In genomic region chr20:19301142-19301541, GRCh38 we compare ENCODE assay signal across 18 cellular contexts.
DNase-seq lines count a peak whose midpoint lies in the region; ATAC-seq and TF ChIP-seq lines count a peak whose summit lies in the region.
"Had no signal": no experiment of that assay in that cellular context is flagged by ENCODE, and none has a peak within 500 bp of the region (broad histone marks: within the 10 kb centered on the region; RNA-seq: fewer than 3 reads in every experiment).

No MANE protein-coding gene starts in this region.

- DNase-seq in RWPE1 (ENCODE audit: low spot score) = no peak
- peak; percentile 2 for DNase-seq in endodermal cell
- no peak for DNase-seq in T1000 (lab: John Stamatoyannopoulos, UW)
- DNase-seq in psoas muscle = no peak
- no peak for DNase-seq in effector CD8-positive, alpha-beta T cell (lab: John Stamatoyannopoulos, UW)
- DNase-seq: Caco-2; CD4-positive, CD25-positive, alpha-beta regulatory T cell; CD8-positive, alpha-beta T cell; DMS153; DND-41; H9 had no signal

- H3K4me3 ChIP-seq in endodermal cell (ENCODE audit: low read length) (no peak overlapping the region), psoas muscle (no peak overlapping the region)
- H3K4me3 ChIP-seq: BLaER1, GM12878, GM23338 had no signal

- no peaks in the 10 kb centered on the region for H3K36me3 Mint-ChIP-seq in endodermal cell (ENCODE audit: low read depth)
- H3K36me3 Mint-ChIP-seq: CD4-positive, CD25-positive, alpha-beta regulatory T cell; CD8-positive, alpha-beta T cell had no signal

- H3K27me3 Mint-ChIP-seq in endodermal cell (ENCODE audit: insufficient read depth) = peaks cover 2% of the 10 kb centered on the region
- H3K27me3 Mint-ChIP-seq: CD4-positive, CD25-positive, alpha-beta regulatory T cell had no signal

- H3K27ac Mint-ChIP-seq in endodermal cell = no peak overlapping the region
- H3K27ac Mint-ChIP-seq: B cell; CD4-positive, CD25-positive, alpha-beta regulatory T cell; CD8-positive, alpha-beta T cell; GM23338; H9 had no signal

- WGBS in endodermal cell (ENCODE audit: insufficient coverage in 1 of 2, insufficient read length in 1 of 2), 2 experiments = 71 to 86% methylated on average over 1 to 2 of the region's 2 CpGs
- 76 to 90% (median 84%) methylated on average over 2 of the region's 2 CpGs for WGBS in psoas muscle, 3 donors

- ATAC-seq in esophagus mucosa (peak; percentile 84), psoas muscle (no peak)
- ATAC-seq: CD8-positive, alpha-beta T cell; GM12878; GM23338; HCT116 had no signal

- TF ChIP-seq CTCF in RWPE1 (conservative IDR thresholded peaks at IDR 0.05; ENCODE audit: low read depth) (no peak), endodermal cell (conservative IDR thresholded peaks at IDR 0.05) (no peak), psoas muscle (IDR thresholded peaks at IDR 0.05) (no peak)

- H3K27ac ChIP-seq in RWPE1 (peak overlapping the region; percentile 64), endodermal cell (ENCODE audit: low read depth, low read length) (no peak overlapping the region), psoas muscle (no peak overlapping the region)
- H3K27ac ChIP-seq: BLaER1, C4-2B had no signal

- H3K36me3 ChIP-seq in endodermal cell (ENCODE audit: control insufficient read depth, insufficient read depth, low read length) (no peaks in the 10 kb centered on the region), psoas muscle (ENCODE audit: insufficient read depth in 1 of 2, low read depth in 1 of 2) (no peaks in the 10 kb centered on the region)
- H3K36me3 ChIP-seq: BLaER1 had no signal

- no peaks in the 10 kb centered on the region for H3K9me3 Mint-ChIP-seq in endodermal cell
- H3K9me3 Mint-ChIP-seq: CD8-positive, alpha-beta T cell had no signal

- H3K4me1 ChIP-seq in endodermal cell (ENCODE audit: control insufficient read depth, insufficient read depth, low read length) = no peaks in the 10 kb centered on the region
- H3K4me1 ChIP-seq in psoas muscle = peaks cover 3% of the 10 kb centered on the region
- H3K4me1 ChIP-seq: Caco-2 had no signal

- no peaks in the 10 kb centered on the region for H3K4me1 Mint-ChIP-seq in endodermal cell
- H3K4me1 Mint-ChIP-seq: B cell; CD4-positive, CD25-positive, alpha-beta regulatory T cell had no signal

- POLR2A ChIA-PET in RWPE1 (lab: Yijun Ruan, JAX; ENCODE audit: low non-redundant PET) = no interaction called here

- CTCF ChIA-PET in RWPE1 (lab: Yijun Ruan, JAX) = interaction anchor here (0.6 kb wide), 2 partner anchors 94 to 397 kb away, joined by 3 read pairs; no protein-coding TSS in a partner anchor

- H3K27me3 ChIP-seq in endodermal cell (ENCODE audit: control insufficient read depth, insufficient read depth, low read length, poor library complexity, severe bottlenecking) (no peaks in the 10 kb centered on the region), psoas muscle (ENCODE audit: insufficient read depth in 3 of 3, low read length in 2 of 3) (no peaks in the 10 kb centered on the region)
- H3K27me3 ChIP-seq: BLaER1 had no signal

- H3K9me3 ChIP-seq in endodermal cell (ENCODE audit: control insufficient read depth, low read length) = peaks cover 6% of the 10 kb centered on the region
- no peaks in the 10 kb centered on the region for H3K9me3 ChIP-seq in psoas muscle

- H3K4me3 Mint-ChIP-seq in endodermal cell = no peak overlapping the region
- H3K4me3 Mint-ChIP-seq: B cell; CD4-positive, CD25-positive, alpha-beta regulatory T cell; CD8-positive, alpha-beta T cell; GM23338; H9 had no signal

- intact Hi-C loops in psoas muscle (cut with DNase I) = no loop called here

- no peak overlapping the region for H3K9ac ChIP-seq in endodermal cell (ENCODE audit: extremely low read depth, low read length, poor library complexity, severe bottlenecking)
- H3K9ac ChIP-seq: BLaER1 had no signal
